Comparison of ENCODE assay signal across 18 cellular contexts in the genomic region with DNA sequence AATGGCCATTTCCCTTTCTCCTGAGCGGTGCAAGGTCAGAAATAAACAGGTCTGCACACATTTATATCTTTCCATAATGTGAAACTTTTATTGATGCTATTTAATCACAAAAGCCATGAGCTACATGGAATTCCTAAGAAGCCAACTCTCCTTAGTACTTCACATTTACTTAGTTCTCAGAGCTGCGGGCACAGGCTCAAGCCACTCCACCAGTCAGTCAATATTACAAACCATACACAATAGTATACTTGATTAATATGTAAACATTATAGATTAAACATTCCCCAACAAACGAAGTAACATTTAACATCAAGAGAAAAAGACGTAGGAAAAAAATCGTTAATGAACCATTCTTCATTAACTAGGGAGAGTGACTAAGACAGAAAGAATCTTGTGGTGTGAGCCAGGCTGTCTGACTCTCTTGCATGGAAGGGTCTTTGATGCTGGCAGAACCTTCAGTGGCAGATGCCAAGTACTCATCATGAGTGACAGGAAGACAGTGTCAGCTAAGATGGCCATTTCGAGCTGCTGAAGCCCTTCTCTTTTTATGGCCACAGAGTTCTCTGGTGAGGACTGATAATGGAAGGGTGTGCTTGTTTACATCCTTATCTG.
DNase-seq lines count a peak whose midpoint lies in the region; ATAC-seq and TF ChIP-seq lines count a peak whose summit lies in the region.
"Had no signal": no experiment of that assay in that cellular context is flagged by ENCODE, and none has a peak within 500 bp of the region (broad histone marks: within the 10 kb centered on the region; RNA-seq: fewer than 3 reads in every experiment).

No MANE protein-coding gene starts in this region.

- H3K27ac ChIP-seq in HCT116 (ENCODE audit: low read depth, low read length): no peak overlapping the region
- no peak overlapping the region for H3K27ac ChIP-seq in testis
- H3K27ac ChIP-seq: A549 had no signal

- H3K9ac ChIP-seq in HCT116 (ENCODE audit: low read length): no peak overlapping the region

- intact Hi-C loops in HCT116 (cut with micrococcal nuclease) (no loop called here), testis (cut with DNase I; ENCODE audit: low total_unique reads) (no loop called here)

- H3K9me3 ChIP-seq in HCT116 (ENCODE audit: control insufficient read depth in 1 of 2, insufficient read depth in 1 of 2, low read depth in 1 of 2, low read length in 2 of 2) (no peaks in the 10 kb centered on the region), testis (no peaks in the 10 kb centered on the region)
- H3K9me3 ChIP-seq: A549, MG63 had no signal

- TF ChIP-seq RAD21 in HCT116 (IDR thresholded peaks at IDR 0.05; ENCODE audit: low read depth): no peak

- DNase-seq in HCT116 (ENCODE audit: low read depth, low spot score): no peak
- peak; percentile 4 for DNase-seq in RPMI7951 (ENCODE audit: low read depth)
- DNase-seq in astrocyte of the hippocampus (ENCODE audit: low read depth, low spot score): peak; percentile 51
- DNase-seq in myocyte (ENCODE audit: low read depth): peak; percentile 50
- no peak for DNase-seq in testis
- DNase-seq in ecto neural progenitor cell (ENCODE audit: low spot score): no peak
- no peak for DNase-seq in T-helper 9 cell
- DNase-seq: CD4-positive, alpha-beta T cell; DMS79; Kasumi-1; MG63; NCI-H1092; NCI-H1436 treated with DMSO at 0.1 percent for 48 hours; NCI-H2081; NCI-H774; PC-3 had no signal

- H3K79me2 ChIP-seq in HCT116 (ENCODE audit: insufficient read depth, low read length): no peaks in the 10 kb centered on the region

- H2AFZ ChIP-seq in HCT116 (ENCODE audit: low read depth, low read length, poor library complexity, severe bottlenecking): no peak overlapping the region

- TF ChIP-seq POLR2A in HCT116 (IDR thresholded peaks at IDR 0.05; ENCODE audit: borderline replicate concordance, extremely low read depth, insufficient read depth, insufficient read length): no peak
- no peak for TF ChIP-seq POLR2A in testis (IDR thresholded peaks at IDR 0.05)

- RAD21 ChIA-PET in HCT116 (lab: Charles Lee; ENCODE audit: low non-redundant PET in 1 of 2, low total read pairs in 2 of 2, uncharacterized antibody in 2 of 2, unreplicated experiment in 2 of 2): no interaction called here

- H3K4me2 ChIP-seq in HCT116 (ENCODE audit: low read length): no peak overlapping the region
- H3K4me2 ChIP-seq: A549 had no signal

- H4K20me1 ChIP-seq in HCT116 (ENCODE audit: insufficient read depth): no peaks in the 10 kb centered on the region

- POLR2A ChIA-PET in HCT116 (lab: Charles Lee): no interaction called here

- CTCF ChIA-PET in HCT116 (lab: Charles Lee): no interaction called here

- TF ChIP-seq CTCF in HCT116 (IDR thresholded peaks at IDR 0.05 in 2 of 3, conservative IDR thresholded peaks at IDR 0.05 in 1 of 3; ENCODE audit: borderline replicate concordance in 1 of 3, insufficient read depth in 1 of 3, low read depth in 2 of 3, low read length in 2 of 3) (no peak), testis (IDR thresholded peaks at IDR 0.05) (no peak)

- H3K36me3 ChIP-seq in HCT116 (ENCODE audit: control insufficient read depth in 1 of 2, insufficient read depth in 2 of 2, low read length in 2 of 2) (no peaks in the 10 kb centered on the region), testis (ENCODE audit: low read depth, missing control alignments) (no peaks in the 10 kb centered on the region)
- H3K36me3 ChIP-seq: MG63 had no signal

- H3K9me2 ChIP-seq in HCT116 (ENCODE audit: insufficient read depth): no peaks in the 10 kb centered on the region

- no peak overlapping the region for H3K4me3 ChIP-seq in HCT116 (replicated peaks in 1 of 2; ENCODE audit: low read depth in 1 of 2, low read length in 2 of 2)
- no peak overlapping the region for H3K4me3 ChIP-seq in testis
- H3K4me3 ChIP-seq: A549, MG63 had no signal

- no TSS peak for BruUV-seq in HCT116 (replicated peaks; lab: Mats Ljungman, UMichigan)

- WGBS in testis, 2 donors: 86 to 92% methylated on average over 6 of the region's 6 CpGs

- H3K4me1 ChIP-seq in HCT116 (ENCODE audit: control insufficient read depth in 1 of 2, insufficient read depth in 2 of 2, low read length in 2 of 2): no peaks in the 10 kb centered on the region
- no peaks in the 10 kb centered on the region for H3K4me1 ChIP-seq in testis
- H3K4me1 ChIP-seq: A549 had no signal

- ATAC-seq in HCT116 (0 out of 2 replicates have a peak, but pooled peaks have one; percentile 40), HG03432 (IDR thresholded peaks at IDR 0.05; ENCODE audit: unreplicated experiment) (no peak)
- ATAC-seq: A549, PC-3 had no signal

- peaks cover 3% of the 10 kb centered on the region; the same call in 1 of the 2 replicates for H3K27me3 ChIP-seq in HCT116 (ENCODE audit: insufficient read depth, low read length)
- no peaks in the 10 kb centered on the region for H3K27me3 ChIP-seq in testis
- H3K27me3 ChIP-seq: MG63 had no signal

TF ChIP-seq in HCT116, 20 proteins besides CTCF, POLR2A, EP300 and RAD21:
- no peak for TF ChIP-seq ATF3 (IDR thresholded peaks at IDR 0.05)
- TF ChIP-seq FOSL1 (IDR thresholded peaks at IDR 0.05; ENCODE audit: low read depth): no peak

Comparison
In these comparisons a context has a peak if more than half of its experiments do, and no peak if none do; other contexts are left out.
1. DNase-seq: peak in RPMI7951 (single experiment), astrocyte of the hippocampus (single experiment) and myocyte (single experiment); none in HCT116 (single experiment), testis (single experiment), ecto neural progenitor cell (single experiment) and T-helper 9 cell (single experiment).